ENCODE assay signal across 19 cellular contexts in the genomic region with DNA sequence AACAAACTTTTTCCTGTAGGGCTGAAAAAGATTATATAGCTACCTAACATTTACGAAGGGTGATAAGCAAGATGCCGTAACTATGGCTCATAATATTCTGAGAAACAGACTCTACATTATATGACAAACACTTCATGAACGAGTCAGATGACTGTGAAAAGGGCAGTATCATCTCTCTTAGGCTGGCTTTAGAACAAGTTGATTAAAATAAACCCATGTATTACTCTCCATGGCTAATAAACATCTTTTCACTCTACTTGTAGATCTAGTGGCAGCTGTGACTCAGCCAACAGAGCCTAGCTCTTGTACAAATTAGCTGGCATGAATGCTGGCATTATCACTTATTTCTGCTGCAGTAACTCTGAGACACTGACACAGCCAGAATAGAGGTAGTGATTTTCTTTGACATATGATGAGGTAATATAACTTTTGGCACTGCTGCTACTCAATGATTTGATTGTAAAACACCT. TPM values are rescaled to one million over a fixed set of nuclear protein-coding genes. Genes with fewer than 3 reads are reported as not detected.
A peak's percentile ranks its signal among the peaks of the same experiment; 100 is the strongest.
DNase-seq lines count a peak whose midpoint lies in the region; ATAC-seq and TF ChIP-seq lines count a peak whose summit lies in the region.
"Had no signal": no experiment of that assay in that cellular context is flagged by ENCODE, and none has a peak within 500 bp of the region (broad histone marks: within the 10 kb centered on the region; RNA-seq: fewer than 3 reads in every experiment).

No MANE protein-coding gene starts in this region.

- no peaks in the 10 kb centered on the region for H3K9me3 Mint-ChIP-seq in activated T-helper 1 cell treated with anti-CD3 and anti-CD28 coated beads, Interleukin-12 subunit alpha, Interleukin-12 subunit beta, Interleukin-2, Interleukin-4 antibody, amounts not matched to agents 30 ng/mL and 10 ng/mL and 1 ng/mL, durations not matched to agents 14 hours and 24 hours and 36 hours
- H3K9me3 Mint-ChIP-seq: activated T-helper 17 cell treated with anti-CD3 and anti-CD28 coated beads, Interleukin-2, amount 50 U/mL, for 72 hours; neural crest cell; T-helper 1 cell treated with Interleukin-12 subunit alpha and Interleukin-12 subunit beta and Interleukin-4 antibody, amounts not matched to agents 30 μg/mL and 1 μg/mL, for 36 hours had no signal

- H3K36me3 Mint-ChIP-seq in activated T-helper 1 cell treated with anti-CD3 and anti-CD28 coated beads, Interleukin-12 subunit alpha, Interleukin-12 subunit beta, Interleukin-2, Interleukin-4 antibody, amounts not matched to agents 30 ng/mL and 10 ng/mL and 1 ng/mL, durations not matched to agents 14 hours and 24 hours and 36 hours (ENCODE audit: low read depth) = no peaks in the 10 kb centered on the region

- no peak overlapping the region for H2AFZ ChIP-seq in smooth muscle cell (ENCODE audit: low read depth)
- H2AFZ ChIP-seq: PC-9 had no signal

- H3K27me3 ChIP-seq in smooth muscle cell (ENCODE audit: low read depth) = no peaks in the 10 kb centered on the region

- H3K36me3 ChIP-seq in smooth muscle cell (ENCODE audit: low read depth) = no peaks in the 10 kb centered on the region

- H3K27me3 Mint-ChIP-seq in activated T-helper 1 cell treated with anti-CD3 and anti-CD28 coated beads, Interleukin-12 subunit alpha, Interleukin-12 subunit beta, Interleukin-2, Interleukin-4 antibody, amounts not matched to agents 30 ng/mL and 10 ng/mL and 1 ng/mL, durations not matched to agents 14 hours and 24 hours and 36 hours (ENCODE audit: insufficient read depth) = peaks cover 7% of the 10 kb centered on the region
- H3K27me3 Mint-ChIP-seq: activated T-helper 17 cell treated with anti-CD3 and anti-CD28 coated beads, Interleukin-2, amount 50 U/mL, for 72 hours had no signal

- no peak for TF ChIP-seq CTCF in smooth muscle cell (IDR thresholded peaks at IDR 0.05; ENCODE audit: borderline replicate concordance, insufficient read depth, poor library complexity, severe bottlenecking)

- peak; percentile 16 for DNase-seq in NCI-H2171 treated with DMSO at 0.1 percent for 48 hours (lab: John Stamatoyannopoulos, UW)
- no peak for DNase-seq in NCI-H2171 (lab: John Stamatoyannopoulos, UW)
- no peak for DNase-seq in left ventricle myocardium superior
- DNase-seq in smooth muscle cell (lab: John Stamatoyannopoulos, UW; ENCODE audit: unreplicated experiment) = no peak
- no peak for DNase-seq in activated T-helper 1 cell treated with anti-CD3 and anti-CD28 coated beads, Interleukin-12 subunit alpha, Interleukin-12 subunit beta, Interleukin-2, Interleukin-4 antibody, amounts not matched to agents 30 ng/mL and 10 ng/mL and 1 ng/mL, durations not matched to agents 14 hours and 24 hours and 36 hours (ENCODE audit: low spot score)
- DNase-seq: activated CD4-positive, alpha-beta T cell treated with anti-CD3 and anti-CD28 coated beads, Interleukin-2, amount 50 U/mL, for 1 hour; Caco-2; effector CD8-positive, alpha-beta T cell; NCI-H510A; PC-9 had no signal

- H3K4me2 ChIP-seq in smooth muscle cell = peak overlapping the region; percentile 47
- H3K4me2 ChIP-seq: A549, PC-9 had no signal

- no peak overlapping the region for H3K4me3 Mint-ChIP-seq in activated T-helper 1 cell treated with anti-CD3 and anti-CD28 coated beads, Interleukin-12 subunit alpha, Interleukin-12 subunit beta, Interleukin-2, Interleukin-4 antibody, amounts not matched to agents 30 ng/mL and 10 ng/mL and 1 ng/mL, durations not matched to agents 14 hours and 24 hours and 36 hours
- H3K4me3 Mint-ChIP-seq: activated T-helper 17 cell treated with anti-CD3 and anti-CD28 coated beads, Interleukin-2, amount 50 U/mL, for 72 hours; neural crest cell; T-helper 1 cell treated with Interleukin-12 subunit alpha and Interleukin-12 subunit beta and Interleukin-4 antibody, amounts not matched to agents 30 μg/mL and 1 μg/mL, for 36 hours had no signal

- whole genome bisulfite sequencing in smooth muscle cell (ENCODE audit: low lambda C conversion rate) = 11% methylated on average over 3 of the region's 3 CpGs

- peak overlapping the region; percentile 2 for H3K4me3 ChIP-seq in smooth muscle cell
- H3K4me3 ChIP-seq: A549, PC-9 had no signal

- ATAC-seq in SK-N-SH treated with all-trans-retinoic acid at 6 μM for 48 hours (no peak), left ventricle myocardium superior (peak; percentile 67), HG03135 (IDR thresholded peaks at IDR 0.05; ENCODE audit: unreplicated experiment) (no peak), GM21576 (IDR thresholded peaks at IDR 0.05; ENCODE audit: unreplicated experiment) (no peak)
- ATAC-seq: A549; activated T-helper 17 cell treated with anti-CD3 and anti-CD28 coated beads, Interleukin-2, amount 50 U/mL, for 72 hours; HCT116 had no signal

- no peaks in the 10 kb centered on the region for H3K9me3 ChIP-seq in smooth muscle cell (replicated peaks; ENCODE audit: low read depth)
- H3K9me3 ChIP-seq: A549, Caco-2 had no signal

- no peak overlapping the region for H3K27ac Mint-ChIP-seq in activated T-helper 1 cell treated with anti-CD3 and anti-CD28 coated beads, Interleukin-12 subunit alpha, Interleukin-12 subunit beta, Interleukin-2, Interleukin-4 antibody, amounts not matched to agents 30 ng/mL and 10 ng/mL and 1 ng/mL, durations not matched to agents 14 hours and 24 hours and 36 hours
- H3K27ac Mint-ChIP-seq: activated T-helper 17 cell treated with anti-CD3 and anti-CD28 coated beads, Interleukin-2, amount 50 U/mL, for 72 hours; T-helper 1 cell treated with Interleukin-12 subunit alpha and Interleukin-12 subunit beta and Interleukin-4 antibody, amounts not matched to agents 30 μg/mL and 1 μg/mL, for 36 hours had no signal

- peak overlapping the region; percentile 45 for H3K9ac ChIP-seq in smooth muscle cell (ENCODE audit: low read depth)

- H3K27ac ChIP-seq in smooth muscle cell (ENCODE audit: low read depth) = peak overlapping the region; percentile 66
- H3K27ac ChIP-seq: A549, HL-60, PC-9 had no signal

- intact Hi-C loops in left ventricle myocardium superior (cut with micrococcal nuclease) = no loop called here
- intact Hi-C loops in activated T-helper 1 cell treated with anti-CD3 and anti-CD28 coated beads, Interleukin-12 subunit alpha, Interleukin-12 subunit beta, Interleukin-2, Interleukin-4 antibody, amounts not matched to agents 30 ng/mL and 10 ng/mL and 1 ng/mL, durations not matched to agents 14 hours and 24 hours and 36 hours (cut with micrococcal nuclease) = no loop called here

- H3K4me1 ChIP-seq in smooth muscle cell (ENCODE audit: low read depth) = peaks cover 4% of the 10 kb centered on the region
- H3K4me1 ChIP-seq: Caco-2 had no signal

- H4K20me1 ChIP-seq in smooth muscle cell (ENCODE audit: low read depth) = peaks cover 5% of the 10 kb centered on the region

- H3K4me1 Mint-ChIP-seq in activated T-helper 1 cell treated with anti-CD3 and anti-CD28 coated beads, Interleukin-12 subunit alpha, Interleukin-12 subunit beta, Interleukin-2, Interleukin-4 antibody, amounts not matched to agents 30 ng/mL and 10 ng/mL and 1 ng/mL, durations not matched to agents 14 hours and 24 hours and 36 hours (ENCODE audit: low read depth) = no peaks in the 10 kb centered on the region

- peaks cover 12% of the 10 kb centered on the region for H3K79me2 ChIP-seq in smooth muscle cell (ENCODE audit: low read depth)

- peaks cover 2% of the 10 kb centered on the region for H3F3A ChIP-seq in smooth muscle cell (ENCODE audit: low read depth)

TF ChIP-seq in SK-N-SH treated with all-trans-retinoic acid at 6 μM for 48 hours, 23 proteins besides CTCF, POLR2A, EP300 and RAD21:
- TF ChIP-seq ISL1 (CRISPR knock-in tag; IDR thresholded peaks at IDR 0.05) = 0 out of 2 replicates have a peak, but pooled peaks have one; percentile 8
- TF ChIP-seq, protein P1, sequence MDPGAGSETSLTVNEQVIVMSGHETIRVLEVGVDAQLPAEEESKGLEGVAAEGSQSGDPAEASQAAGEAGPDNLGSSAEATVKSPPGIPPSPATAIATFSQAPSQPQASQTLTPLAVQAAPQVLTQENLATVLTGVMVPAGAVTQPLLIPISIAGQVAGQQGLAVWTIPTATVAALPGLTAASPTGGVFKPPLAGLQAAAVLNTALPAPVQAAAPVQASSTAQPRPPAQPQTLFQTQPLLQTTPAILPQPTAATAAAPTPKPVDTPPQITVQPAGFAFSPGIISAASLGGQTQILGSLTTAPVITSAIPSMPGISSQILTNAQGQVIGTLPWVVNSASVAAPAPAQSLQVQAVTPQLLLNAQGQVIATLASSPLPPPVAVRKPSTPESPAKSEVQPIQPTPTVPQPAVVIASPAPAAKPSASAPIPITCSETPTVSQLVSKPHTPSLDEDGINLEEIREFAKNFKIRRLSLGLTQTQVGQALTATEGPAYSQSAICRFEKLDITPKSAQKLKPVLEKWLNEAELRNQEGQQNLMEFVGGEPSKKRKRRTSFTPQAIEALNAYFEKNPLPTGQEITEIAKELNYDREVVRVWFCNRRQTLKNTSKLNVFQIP (CRISPR knock-in tag; IDR thresholded peaks at IDR 0.05; ENCODE audit: borderline replicate concordance, low read depth) = no peak

RNA-seq across cellular contexts. Expression of a gene that starts 47.1 kb away (rescaled TPM):
- total RNA-seq in left ventricle myocardium superior (6.2 TPM), smooth muscle cell (27.4 and 34.4 TPM in 2 replicates)
- 9.1 and 9.6 TPM in 2 replicates for polyA plus RNA-seq in smooth muscle cell
- total RNA-seq in activated T-helper 1 cell treated with anti-CD3 and anti-CD28 coated beads, Interleukin-12 subunit alpha, Interleukin-12 subunit beta, Interleukin-2, Interleukin-4 antibody, amounts not matched to agents 30 ng/mL and 10 ng/mL and 1 ng/mL, durations not matched to agents 14 hours and 24 hours and 36 hours = 2.5 and 2.6 TPM in 2 replicates
